1 cellular context compared by ENCODE assay signal in the genomic region with DNA sequence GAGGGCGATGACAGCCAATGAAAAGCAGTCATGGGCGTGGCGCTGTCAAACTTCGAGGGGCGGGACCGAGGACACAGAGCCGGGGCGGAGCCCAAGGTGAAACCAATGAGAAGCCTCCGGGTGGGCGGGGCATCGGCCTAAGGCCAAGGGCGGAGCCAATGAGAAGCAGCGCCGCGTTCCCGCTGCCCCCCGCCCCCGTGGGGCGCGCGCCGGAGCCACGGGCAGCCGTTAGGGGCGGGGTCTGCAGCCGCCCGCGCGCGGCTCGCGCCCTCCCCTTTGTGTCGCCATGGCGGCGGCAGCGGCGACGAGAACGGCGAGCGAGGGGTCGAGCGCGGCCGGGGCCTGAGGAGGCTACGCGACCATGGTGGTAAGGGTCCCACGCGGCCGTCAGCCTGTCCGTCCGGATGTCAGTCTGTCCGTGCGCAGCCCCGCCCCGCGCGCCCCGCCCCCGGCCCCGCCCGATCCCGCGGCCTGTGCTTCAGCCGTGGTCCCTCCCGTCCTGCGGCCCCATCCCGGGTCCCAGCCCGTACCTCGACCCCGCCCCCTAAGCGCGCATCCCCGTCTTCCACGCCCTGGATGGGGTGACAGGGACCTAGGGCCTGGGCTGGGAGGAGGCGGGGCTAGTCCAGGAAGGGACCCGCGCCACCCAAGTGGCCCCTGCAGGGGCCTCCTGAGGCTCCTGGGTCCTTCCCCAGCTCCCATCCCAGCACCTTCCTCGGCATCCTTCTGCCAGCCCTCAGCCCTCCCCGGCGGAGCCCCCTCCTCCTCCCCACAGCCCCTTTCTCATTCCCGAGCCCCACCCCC.
TF ChIP-seq lines count a peak whose summit lies in the region.

A gene with protein sequence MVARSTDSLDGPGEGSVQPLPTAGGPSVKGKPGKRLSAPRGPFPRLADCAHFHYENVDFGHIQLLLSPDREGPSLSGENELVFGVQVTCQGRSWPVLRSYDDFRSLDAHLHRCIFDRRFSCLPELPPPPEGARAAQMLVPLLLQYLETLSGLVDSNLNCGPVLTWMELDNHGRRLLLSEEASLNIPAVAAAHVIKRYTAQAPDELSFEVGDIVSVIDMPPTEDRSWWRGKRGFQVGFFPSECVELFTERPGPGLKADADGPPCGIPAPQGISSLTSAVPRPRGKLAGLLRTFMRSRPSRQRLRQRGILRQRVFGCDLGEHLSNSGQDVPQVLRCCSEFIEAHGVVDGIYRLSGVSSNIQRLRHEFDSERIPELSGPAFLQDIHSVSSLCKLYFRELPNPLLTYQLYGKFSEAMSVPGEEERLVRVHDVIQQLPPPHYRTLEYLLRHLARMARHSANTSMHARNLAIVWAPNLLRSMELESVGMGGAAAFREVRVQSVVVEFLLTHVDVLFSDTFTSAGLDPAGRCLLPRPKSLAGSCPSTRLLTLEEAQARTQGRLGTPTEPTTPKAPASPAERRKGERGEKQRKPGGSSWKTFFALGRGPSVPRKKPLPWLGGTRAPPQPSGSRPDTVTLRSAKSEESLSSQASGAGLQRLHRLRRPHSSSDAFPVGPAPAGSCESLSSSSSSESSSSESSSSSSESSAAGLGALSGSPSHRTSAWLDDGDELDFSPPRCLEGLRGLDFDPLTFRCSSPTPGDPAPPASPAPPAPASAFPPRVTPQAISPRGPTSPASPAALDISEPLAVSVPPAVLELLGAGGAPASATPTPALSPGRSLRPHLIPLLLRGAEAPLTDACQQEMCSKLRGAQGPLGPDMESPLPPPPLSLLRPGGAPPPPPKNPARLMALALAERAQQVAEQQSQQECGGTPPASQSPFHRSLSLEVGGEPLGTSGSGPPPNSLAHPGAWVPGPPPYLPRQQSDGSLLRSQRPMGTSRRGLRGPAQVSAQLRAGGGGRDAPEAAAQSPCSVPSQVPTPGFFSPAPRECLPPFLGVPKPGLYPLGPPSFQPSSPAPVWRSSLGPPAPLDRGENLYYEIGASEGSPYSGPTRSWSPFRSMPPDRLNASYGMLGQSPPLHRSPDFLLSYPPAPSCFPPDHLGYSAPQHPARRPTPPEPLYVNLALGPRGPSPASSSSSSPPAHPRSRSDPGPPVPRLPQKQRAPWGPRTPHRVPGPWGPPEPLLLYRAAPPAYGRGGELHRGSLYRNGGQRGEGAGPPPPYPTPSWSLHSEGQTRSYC (plus strand): TSS at position 267 of the 804 bp plus-strand sequence. CDS start 95 bp downstream, at position 362.

TF ChIP-seq in K562, 482 proteins besides CTCF, POLR2A, EP300 and RAD21 (continued from another document and continues in another):
- TF ChIP-seq HDAC8 (tag; IDR thresholded peaks at IDR 0.05) = no peak
- no peak for TF ChIP-seq KHSRP (IDR thresholded peaks at IDR 0.05)
- TF ChIP-seq ZNF583 (CRISPR knock-in tag; IDR thresholded peaks at IDR 0.05) = no peak
- no peak for TF ChIP-seq ATF1 (CRISPR knock-in tag; IDR thresholded peaks at IDR 0.05)
- TF ChIP-seq ATF1 (tag; IDR thresholded peaks at IDR 0.05) = peak; percentile 65; the same call in 1 of the 2 replicates
- TF ChIP-seq, protein P1, sequence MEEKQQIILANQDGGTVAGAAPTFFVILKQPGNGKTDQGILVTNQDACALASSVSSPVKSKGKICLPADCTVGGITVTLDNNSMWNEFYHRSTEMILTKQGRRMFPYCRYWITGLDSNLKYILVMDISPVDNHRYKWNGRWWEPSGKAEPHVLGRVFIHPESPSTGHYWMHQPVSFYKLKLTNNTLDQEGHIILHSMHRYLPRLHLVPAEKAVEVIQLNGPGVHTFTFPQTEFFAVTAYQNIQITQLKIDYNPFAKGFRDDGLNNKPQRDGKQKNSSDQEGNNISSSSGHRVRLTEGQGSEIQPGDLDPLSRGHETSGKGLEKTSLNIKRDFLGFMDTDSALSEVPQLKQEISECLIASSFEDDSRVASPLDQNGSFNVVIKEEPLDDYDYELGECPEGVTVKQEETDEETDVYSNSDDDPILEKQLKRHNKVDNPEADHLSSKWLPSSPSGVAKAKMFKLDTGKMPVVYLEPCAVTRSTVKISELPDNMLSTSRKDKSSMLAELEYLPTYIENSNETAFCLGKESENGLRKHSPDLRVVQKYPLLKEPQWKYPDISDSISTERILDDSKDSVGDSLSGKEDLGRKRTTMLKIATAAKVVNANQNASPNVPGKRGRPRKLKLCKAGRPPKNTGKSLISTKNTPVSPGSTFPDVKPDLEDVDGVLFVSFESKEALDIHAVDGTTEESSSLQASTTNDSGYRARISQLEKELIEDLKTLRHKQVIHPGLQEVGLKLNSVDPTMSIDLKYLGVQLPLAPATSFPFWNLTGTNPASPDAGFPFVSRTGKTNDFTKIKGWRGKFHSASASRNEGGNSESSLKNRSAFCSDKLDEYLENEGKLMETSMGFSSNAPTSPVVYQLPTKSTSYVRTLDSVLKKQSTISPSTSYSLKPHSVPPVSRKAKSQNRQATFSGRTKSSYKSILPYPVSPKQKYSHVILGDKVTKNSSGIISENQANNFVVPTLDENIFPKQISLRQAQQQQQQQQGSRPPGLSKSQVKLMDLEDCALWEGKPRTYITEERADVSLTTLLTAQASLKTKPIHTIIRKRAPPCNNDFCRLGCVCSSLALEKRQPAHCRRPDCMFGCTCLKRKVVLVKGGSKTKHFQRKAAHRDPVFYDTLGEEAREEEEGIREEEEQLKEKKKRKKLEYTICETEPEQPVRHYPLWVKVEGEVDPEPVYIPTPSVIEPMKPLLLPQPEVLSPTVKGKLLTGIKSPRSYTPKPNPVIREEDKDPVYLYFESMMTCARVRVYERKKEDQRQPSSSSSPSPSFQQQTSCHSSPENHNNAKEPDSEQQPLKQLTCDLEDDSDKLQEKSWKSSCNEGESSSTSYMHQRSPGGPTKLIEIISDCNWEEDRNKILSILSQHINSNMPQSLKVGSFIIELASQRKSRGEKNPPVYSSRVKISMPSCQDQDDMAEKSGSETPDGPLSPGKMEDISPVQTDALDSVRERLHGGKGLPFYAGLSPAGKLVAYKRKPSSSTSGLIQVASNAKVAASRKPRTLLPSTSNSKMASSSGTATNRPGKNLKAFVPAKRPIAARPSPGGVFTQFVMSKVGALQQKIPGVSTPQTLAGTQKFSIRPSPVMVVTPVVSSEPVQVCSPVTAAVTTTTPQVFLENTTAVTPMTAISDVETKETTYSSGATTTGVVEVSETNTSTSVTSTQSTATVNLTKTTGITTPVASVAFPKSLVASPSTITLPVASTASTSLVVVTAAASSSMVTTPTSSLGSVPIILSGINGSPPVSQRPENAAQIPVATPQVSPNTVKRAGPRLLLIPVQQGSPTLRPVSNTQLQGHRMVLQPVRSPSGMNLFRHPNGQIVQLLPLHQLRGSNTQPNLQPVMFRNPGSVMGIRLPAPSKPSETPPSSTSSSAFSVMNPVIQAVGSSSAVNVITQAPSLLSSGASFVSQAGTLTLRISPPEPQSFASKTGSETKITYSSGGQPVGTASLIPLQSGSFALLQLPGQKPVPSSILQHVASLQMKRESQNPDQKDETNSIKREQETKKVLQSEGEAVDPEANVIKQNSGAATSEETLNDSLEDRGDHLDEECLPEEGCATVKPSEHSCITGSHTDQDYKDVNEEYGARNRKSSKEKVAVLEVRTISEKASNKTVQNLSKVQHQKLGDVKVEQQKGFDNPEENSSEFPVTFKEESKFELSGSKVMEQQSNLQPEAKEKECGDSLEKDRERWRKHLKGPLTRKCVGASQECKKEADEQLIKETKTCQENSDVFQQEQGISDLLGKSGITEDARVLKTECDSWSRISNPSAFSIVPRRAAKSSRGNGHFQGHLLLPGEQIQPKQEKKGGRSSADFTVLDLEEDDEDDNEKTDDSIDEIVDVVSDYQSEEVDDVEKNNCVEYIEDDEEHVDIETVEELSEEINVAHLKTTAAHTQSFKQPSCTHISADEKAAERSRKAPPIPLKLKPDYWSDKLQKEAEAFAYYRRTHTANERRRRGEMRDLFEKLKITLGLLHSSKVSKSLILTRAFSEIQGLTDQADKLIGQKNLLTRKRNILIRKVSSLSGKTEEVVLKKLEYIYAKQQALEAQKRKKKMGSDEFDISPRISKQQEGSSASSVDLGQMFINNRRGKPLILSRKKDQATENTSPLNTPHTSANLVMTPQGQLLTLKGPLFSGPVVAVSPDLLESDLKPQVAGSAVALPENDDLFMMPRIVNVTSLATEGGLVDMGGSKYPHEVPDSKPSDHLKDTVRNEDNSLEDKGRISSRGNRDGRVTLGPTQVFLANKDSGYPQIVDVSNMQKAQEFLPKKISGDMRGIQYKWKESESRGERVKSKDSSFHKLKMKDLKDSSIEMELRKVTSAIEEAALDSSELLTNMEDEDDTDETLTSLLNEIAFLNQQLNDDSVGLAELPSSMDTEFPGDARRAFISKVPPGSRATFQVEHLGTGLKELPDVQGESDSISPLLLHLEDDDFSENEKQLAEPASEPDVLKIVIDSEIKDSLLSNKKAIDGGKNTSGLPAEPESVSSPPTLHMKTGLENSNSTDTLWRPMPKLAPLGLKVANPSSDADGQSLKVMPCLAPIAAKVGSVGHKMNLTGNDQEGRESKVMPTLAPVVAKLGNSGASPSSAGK (IDR thresholded peaks at IDR 0.05) = no peak
- no peak for TF ChIP-seq TEAD4 (IDR thresholded peaks at IDR 0.05; ENCODE audit: low read length)
- no peak for TF ChIP-seq TEAD4 (CRISPR knock-in tag; IDR thresholded peaks at IDR 0.05; ENCODE audit: borderline replicate concordance)
- TF ChIP-seq, protein P2, sequence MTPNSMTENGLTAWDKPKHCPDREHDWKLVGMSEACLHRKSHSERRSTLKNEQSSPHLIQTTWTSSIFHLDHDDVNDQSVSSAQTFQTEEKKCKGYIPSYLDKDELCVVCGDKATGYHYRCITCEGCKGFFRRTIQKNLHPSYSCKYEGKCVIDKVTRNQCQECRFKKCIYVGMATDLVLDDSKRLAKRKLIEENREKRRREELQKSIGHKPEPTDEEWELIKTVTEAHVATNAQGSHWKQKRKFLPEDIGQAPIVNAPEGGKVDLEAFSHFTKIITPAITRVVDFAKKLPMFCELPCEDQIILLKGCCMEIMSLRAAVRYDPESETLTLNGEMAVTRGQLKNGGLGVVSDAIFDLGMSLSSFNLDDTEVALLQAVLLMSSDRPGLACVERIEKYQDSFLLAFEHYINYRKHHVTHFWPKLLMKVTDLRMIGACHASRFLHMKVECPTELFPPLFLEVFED (CRISPR knock-in tag; conservative IDR thresholded peaks at IDR 0.05) = no peak
- TF ChIP-seq PHF8 (IDR thresholded peaks at IDR 0.05; ENCODE audit: borderline replicate concordance, low read length) = peak; percentile 64; the same call in 1 of the 2 replicates
- TF ChIP-seq CC2D1A (IDR thresholded peaks at IDR 0.05) = no peak
- no peak for TF ChIP-seq PHB2 (IDR thresholded peaks at IDR 0.05; ENCODE audit: low read depth)
- TF ChIP-seq MAFG (tag; conservative IDR thresholded peaks at IDR 0.05) = no peak
- TF ChIP-seq CBFA2T3 (IDR thresholded peaks at IDR 0.05) = no peak
- no peak for TF ChIP-seq ZMIZ1 (IDR thresholded peaks at IDR 0.05; ENCODE audit: low read depth in 2 of 2, low read length in 2 of 2)
- TF ChIP-seq ELF1 (tag; IDR thresholded peaks at IDR 0.05) = no peak
- no peak for TF ChIP-seq ZNF57 (CRISPR knock-in tag; IDR thresholded peaks at IDR 0.05)
- TF ChIP-seq ZNF707 (CRISPR knock-in tag; conservative IDR thresholded peaks at IDR 0.05) = no peak
- TF ChIP-seq SP2 (IDR thresholded peaks at IDR 0.05; ENCODE audit: extremely low read depth, low read depth, low read length, poor library complexity, severe bottlenecking) = peak; percentile 36
- TF ChIP-seq LARP7 (IDR thresholded peaks at IDR 0.05) = no peak
- TF ChIP-seq E2F6 (IDR thresholded peaks at IDR 0.05; ENCODE audit: borderline replicate concordance in 1 of 2, extremely low read depth in 1 of 2, insufficient read depth in 1 of 2, insufficient read length in 1 of 2, low read depth in 1 of 2, low read length in 1 of 2, poor library complexity in 1 of 2, severe bottlenecking in 1 of 2) = peak in 1 of 2 experiments; percentile 73
- no peak for TF ChIP-seq ZNF24 (IDR thresholded peaks at IDR 0.05)
- TF ChIP-seq, protein P3, sequence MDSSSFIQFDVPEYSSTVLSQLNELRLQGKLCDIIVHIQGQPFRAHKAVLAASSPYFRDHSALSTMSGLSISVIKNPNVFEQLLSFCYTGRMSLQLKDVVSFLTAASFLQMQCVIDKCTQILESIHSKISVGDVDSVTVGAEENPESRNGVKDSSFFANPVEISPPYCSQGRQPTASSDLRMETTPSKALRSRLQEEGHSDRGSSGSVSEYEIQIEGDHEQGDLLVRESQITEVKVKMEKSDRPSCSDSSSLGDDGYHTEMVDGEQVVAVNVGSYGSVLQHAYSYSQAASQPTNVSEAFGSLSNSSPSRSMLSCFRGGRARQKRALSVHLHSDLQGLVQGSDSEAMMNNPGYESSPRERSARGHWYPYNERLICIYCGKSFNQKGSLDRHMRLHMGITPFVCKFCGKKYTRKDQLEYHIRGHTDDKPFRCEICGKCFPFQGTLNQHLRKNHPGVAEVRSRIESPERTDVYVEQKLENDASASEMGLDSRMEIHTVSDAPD (CRISPR knock-in tag; IDR thresholded peaks at IDR 0.05) = no peak
- peak; percentile 55 to 95; a peak in 3 of 4 replicates for TF ChIP-seq MAZ (CRISPR knock-in tag; conservative IDR thresholded peaks at IDR 0.05 in 1 of 2, IDR thresholded peaks at IDR 0.05 in 1 of 2)
- no peak for TF ChIP-seq ETV1 (tag; conservative IDR thresholded peaks at IDR 0.05; ENCODE audit: low read depth)
- no peak for TF ChIP-seq NUFIP1 (IDR thresholded peaks at IDR 0.05; ENCODE audit: partially characterized antibody)
- no peak for TF ChIP-seq ZNF324 (CRISPR knock-in tag; IDR thresholded peaks at IDR 0.05)
- no peak for TF ChIP-seq FOXK2 (conservative IDR thresholded peaks at IDR 0.05 in 1 of 2, IDR thresholded peaks at IDR 0.05 in 1 of 2; ENCODE audit: low read depth in 2 of 2)
- TF ChIP-seq, protein P4, sequence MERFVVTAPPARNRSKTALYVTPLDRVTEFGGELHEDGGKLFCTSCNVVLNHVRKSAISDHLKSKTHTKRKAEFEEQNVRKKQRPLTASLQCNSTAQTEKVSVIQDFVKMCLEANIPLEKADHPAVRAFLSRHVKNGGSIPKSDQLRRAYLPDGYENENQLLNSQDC (CRISPR knock-in tag; IDR thresholded peaks at IDR 0.05) = no peak
